In the genomic region with DNA sequence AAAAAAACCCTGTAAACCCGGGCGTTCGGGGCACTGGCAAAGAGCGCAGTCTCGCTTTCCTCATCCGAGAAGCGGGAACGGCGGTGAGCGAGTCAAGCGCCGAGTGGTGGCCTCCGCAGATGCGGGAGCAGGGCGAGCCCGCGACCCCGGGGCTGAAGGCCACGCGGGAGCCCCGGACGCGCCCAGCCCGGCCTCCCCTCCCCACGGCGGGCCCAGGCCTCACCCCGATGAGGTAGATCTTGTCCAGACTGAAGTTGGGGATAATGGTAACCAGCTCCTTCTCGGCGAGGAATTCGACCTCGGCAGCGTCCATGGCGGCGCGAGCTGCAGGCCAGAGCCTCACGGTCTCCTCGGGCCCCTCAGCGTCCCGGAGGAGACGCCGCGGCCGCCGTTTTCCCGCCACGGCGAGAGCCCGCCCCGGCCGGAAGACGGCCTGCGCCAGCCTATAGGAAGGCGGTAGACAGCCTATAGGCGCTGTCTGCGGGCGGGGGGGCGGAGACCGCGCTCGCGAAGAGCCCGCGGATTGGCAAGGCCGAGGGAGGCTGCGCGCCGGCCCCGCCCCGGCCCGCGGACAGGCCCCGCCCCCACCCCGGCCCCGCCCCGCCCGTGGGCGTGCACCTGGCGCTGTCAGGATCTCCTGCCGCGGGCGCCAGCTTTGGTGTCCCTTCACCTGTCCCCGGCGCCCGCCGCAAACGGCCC, we compare ENCODE assay signal across 8 cellular contexts. TPM values are rescaled to one million over a fixed set of nuclear protein-coding genes. Genes with fewer than 3 reads are reported as not detected.
DNase-seq lines count a peak whose midpoint lies in the region; ATAC-seq, FAIRE-seq and TF ChIP-seq lines count a peak whose summit lies in the region.

A gene (minus strand): TSS at position 369 of the 699 bp plus-strand sequence. CDS start 56 bp downstream, at position 313.

- intact Hi-C loops in T-helper 1 cell treated with Interleukin-12 subunit alpha and Interleukin-12 subunit beta and Interleukin-4 antibody, amounts not matched to agents 30 ng/mL and 1 ng/mL, for 36 hours (cut with micrococcal nuclease): loop anchor here (1.0 to 5.0 kb wide), 6 partner anchors 75 to 661 kb away; a partner anchor contains a TSS
- intact Hi-C loops in psoas muscle (cut with DNase I): no loop called here

- H3K27me3 ChIP-seq in right atrium auricular region (no peaks in the 10 kb centered on the region), psoas muscle (ENCODE audit: insufficient read depth in 3 of 3, low read length in 2 of 3) (no peaks in the 10 kb centered on the region)

- ATAC-seq in HG02763 (IDR thresholded peaks at IDR 0.05; ENCODE audit: unreplicated experiment): peak; percentile 95
- peak; percentile 98 to 99 (median 99) for ATAC-seq in psoas muscle

- peak within 1 kb of the TSS; percentile 48 to 62 for H3K4me3 ChIP-seq in right atrium auricular region
- H3K4me3 ChIP-seq in psoas muscle: peak within 1 kb of the TSS; percentile 80

- H3K4me1 ChIP-seq in right atrium auricular region: peaks cover 0 to 17% of the 10 kb centered on the region in 2 donors
- H3K4me1 ChIP-seq in psoas muscle: no peaks in the 10 kb centered on the region

- H3K9me3 ChIP-seq in right atrium auricular region: no peaks in the 10 kb centered on the region
- H3K9me3 ChIP-seq in psoas muscle: no peaks in the 10 kb centered on the region

- in situ Hi-C loops in GM13976 (cut with MboI; ENCODE audit: low sequenced_read_pairs, unreplicated experiment): no loop called here

- FAIRE-seq in urothelium cell line (lab: Jason Lieb, UNC): no peak

- no peaks in the 10 kb centered on the region for H3K36me3 ChIP-seq in right atrium auricular region
- H3K36me3 ChIP-seq in psoas muscle (ENCODE audit: insufficient read depth in 1 of 2, low read depth in 1 of 2): no peaks in the 10 kb centered on the region

- DNase-seq in GM13976 (ENCODE audit: low spot score) (peak; percentile 100), NCI-H1417 treated with DMSO at 0.1 percent for 48 hours (lab: John Stamatoyannopoulos, UW) (peak; percentile 52), amniotic stem cell (lab: John Stamatoyannopoulos, UW) (peak; percentile 54), right atrium auricular region (ENCODE audit: low spot score) (peak; percentile 79), psoas muscle (peak; percentile 92 to 95), urothelium cell line (ENCODE audit: low spot score) (peak; percentile 100)

- H3K27ac ChIP-seq in right atrium auricular region (no peak within 1 kb of the TSS), psoas muscle (no peak within 1 kb of the TSS)

- TF ChIP-seq CTCF in GM13976 (IDR thresholded peaks at IDR 0.05; ENCODE audit: borderline replicate concordance, control extremely low read depth, extremely low read depth, insufficient read depth, missing control alignments) (no peak), right atrium auricular region (IDR thresholded peaks at IDR 0.05) (no peak), psoas muscle (IDR thresholded peaks at IDR 0.05) (no peak)

- WGBS in psoas muscle, 3 donors: 1% methylated on average over 27 to 86 of the region's 86 CpGs

RNA-seq across cellular contexts. Expression of the gene that starts here (rescaled TPM):
- total RNA-seq in T-helper 1 cell treated with Interleukin-12 subunit alpha and Interleukin-12 subunit beta and Interleukin-4 antibody, amounts not matched to agents 30 ng/mL and 1 ng/mL, for 36 hours: 39.6 and 40.9 TPM in 2 replicates
- total RNA-seq in right atrium auricular region: under 1 TPM in 1 of 2 donors, not detected in 1; 0.15 TPM
- total RNA-seq in psoas muscle: 1 to 10 TPM; 1.5 to 2.0 (median 1.7) TPM
- 1 to 10 TPM in 2 of 3 donors, under 1 TPM in 1; 0.93 to 1.2 (median 1.0) TPM for polyA plus RNA-seq in psoas muscle

Comparison
In these comparisons a context has a peak if more than half of its experiments do, and no peak if none do; other contexts are left out.
1. RNA of the gene that starts here (total RNA-seq): 39.6 to 40.9 TPM in T-helper 1 cell treated with Interleukin-12 subunit alpha and Interleukin-12 subunit beta and Interleukin-4 antibody, amounts not matched to agents 30 ng/mL and 1 ng/mL, for 36 hours; 1.5 to 2.0 TPM in psoas muscle and 0.15 TPM in right atrium auricular region; every median in the first group is over 10 times any median in the second.
2. Peak in DNase-seq and H3K4me3 ChIP-seq in right atrium auricular region; RNA of the gene not detected or under 1 TPM.
3. Peak in every context shown above with its lines, with median percentiles within 50 percentile points of each other: DNase-seq.